16 cellular contexts compared by ENCODE assay signal in genomic region chr10:125016123-125016522, GRCh38.
DNase-seq lines count a peak whose midpoint lies in the region; ATAC-seq and TF ChIP-seq lines count a peak whose summit lies in the region.
"Had no signal": no experiment of that assay in that cellular context is flagged by ENCODE, and none has a peak within 500 bp of the region (broad histone marks: within the 10 kb centered on the region; RNA-seq: fewer than 3 reads in every experiment).

No MANE protein-coding gene starts in this region.

- intact Hi-C loops in left cardiac atrium (cut with DNase I) (no loop called here), prostate gland (cut with DNase I) (no loop called here), upper lobe of right lung (cut with DNase I) (no loop called here)

- ATAC-seq in left cardiac atrium (peak; percentile 24 to 25), upper lobe of right lung (no peak)
- ATAC-seq: naive thymus-derived CD8-positive, alpha-beta T cell had no signal

- H3K4me3 ChIP-seq in prostate gland (no peak overlapping the region), upper lobe of right lung (no peak overlapping the region)

- peak; percentile 52 for DNase-seq in left cardiac atrium
- no peak for DNase-seq in prostate gland (ENCODE audit: low spot score)
- no peak for DNase-seq in upper lobe of right lung
- no peak for DNase-seq in NCI-H82 (lab: John Stamatoyannopoulos, UW)
- DNase-seq in NCI-H2081 treated with DMSO at 0.1 percent for 48 hours (lab: John Stamatoyannopoulos, UW): no peak
- DNase-seq in HCEC 1CT: no peak
- DNase-seq: activated CD4-positive, alpha-beta memory T cell treated with anti-CD3 and anti-CD28 coated beads for 36 hours; CD4-positive, alpha-beta memory T cell; effector memory CD4-positive, alpha-beta T cell; KBM-7; NCI-H1436 treated with DMSO at 0.1 percent for 48 hours; NCI-H526 treated with DMSO at 0.1 percent for 48 hours; small intestine; T-helper 9 cell had no signal

- TF ChIP-seq CTCF in brain (conservative IDR thresholded peaks at IDR 0.05): no peak
- TF ChIP-seq CTCF in prostate gland (IDR thresholded peaks at IDR 0.05): no peak
- TF ChIP-seq CTCF in upper lobe of right lung (IDR thresholded peaks at IDR 0.05): no peak

- no peaks in the 10 kb centered on the region for H3K36me3 ChIP-seq in prostate gland
- no peaks in the 10 kb centered on the region for H3K36me3 ChIP-seq in upper lobe of right lung

- peaks cover 63% of the 10 kb centered on the region for H3K4me1 Mint-ChIP-seq in brain

- no peaks in the 10 kb centered on the region for H3K9me3 ChIP-seq in prostate gland
- no peaks in the 10 kb centered on the region for H3K9me3 ChIP-seq in upper lobe of right lung

- TF ChIP-seq POLR2A in prostate gland (IDR thresholded peaks at IDR 0.05): no peak

- H3K27me3 Mint-ChIP-seq in brain: no peaks in the 10 kb centered on the region

- peak overlapping the region in 3 of 5 experiments; percentile 96 to 98 (median 96) for H3K27ac Mint-ChIP-seq in brain
- H3K27ac Mint-ChIP-seq: activated CD4-positive, alpha-beta memory T cell treated with anti-CD3 and anti-CD28 coated beads for 36 hours; CD4-positive, alpha-beta memory T cell; naive thymus-derived CD8-positive, alpha-beta T cell had no signal

- no peak overlapping the region for H3K4me3 Mint-ChIP-seq in brain
- H3K4me3 Mint-ChIP-seq: activated CD4-positive, alpha-beta memory T cell treated with anti-CD3 and anti-CD28 coated beads for 36 hours had no signal

- peaks cover 0 to 20% (median 13%) of the 10 kb centered on the region in 5 experiments for H3K9me3 Mint-ChIP-seq in brain
- H3K9me3 Mint-ChIP-seq: activated CD4-positive, alpha-beta memory T cell treated with anti-CD3 and anti-CD28 coated beads for 36 hours had no signal

- H3K36me3 Mint-ChIP-seq in brain: peaks cover 87% of the 10 kb centered on the region
- H3K36me3 Mint-ChIP-seq: activated CD4-positive, alpha-beta memory T cell treated with anti-CD3 and anti-CD28 coated beads for 36 hours; CD4-positive, alpha-beta memory T cell had no signal

- peak overlapping the region; percentile 61 to 62 for H3K27ac ChIP-seq in prostate gland
- H3K27ac ChIP-seq in upper lobe of right lung: peak overlapping the region; percentile 51

- H3K27me3 ChIP-seq in prostate gland (replicated peaks; ENCODE audit: insufficient read depth): no peaks in the 10 kb centered on the region
- H3K27me3 ChIP-seq in upper lobe of right lung: no peaks in the 10 kb centered on the region

- H3K4me1 ChIP-seq in prostate gland (replicated peaks) (peaks cover 25% of the 10 kb centered on the region), upper lobe of right lung (peaks cover 43% of the 10 kb centered on the region)

- WGBS in prostate gland: 58% methylated on average over 10 of the region's 10 CpGs
